In the genomic region with DNA sequence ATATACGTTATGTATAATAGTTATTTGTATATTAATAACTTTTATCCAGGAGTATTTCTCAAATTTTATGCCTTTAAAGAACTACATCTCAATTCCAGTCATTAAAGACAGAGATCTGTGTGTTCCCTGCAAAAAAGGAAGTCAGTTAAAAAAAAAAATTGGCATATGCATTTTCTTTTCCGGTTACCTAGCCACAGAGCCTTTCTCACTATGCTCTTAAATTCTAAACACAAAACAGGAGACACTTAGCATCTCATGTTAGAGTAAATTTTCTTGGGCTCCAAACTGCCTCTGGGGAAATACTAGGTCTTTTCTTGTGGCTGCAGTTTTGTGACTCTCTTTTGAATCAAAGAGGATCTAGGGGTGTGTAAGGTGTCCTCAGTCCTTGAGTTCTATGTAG, we compare ENCODE assay signal across 19 cellular contexts.
"Had no signal": no experiment of that assay in that cellular context is flagged by ENCODE, and none has a peak within 500 bp of the region (broad histone marks: within the 10 kb centered on the region; RNA-seq: fewer than 3 reads in every experiment).

No MANE protein-coding gene starts in this region.

- DNase-seq: activated CD4-positive, alpha-beta T cell treated with anti-CD3 and anti-CD28 coated beads, Interleukin-2, amount 10 ng/mL, durations not matched to agents 24 days and 14 days; activated CD8-positive, alpha-beta T cell treated with anti-CD3 and anti-CD28 coated beads, Interleukin-2, amount 10 ng/mL, durations not matched to agents 7 days and 5 days; activated gamma-delta T cell; aorta; effector CD4-positive, alpha-beta T cell; heart right ventricle; lower lobe of right lung; naive thymus-derived CD4-positive, alpha-beta T cell; occipital lobe; posterior cingulate gyrus; right lobe of liver; stimulated activated CD4-positive, alpha-beta T cell treated with anti-CD3 and anti-CD28 coated beads, Interleukin-1b, Interleukin-23, amount 100 ng/mL, for 48 hours; stomach; trophoblast cell had no signal

- H3K27me3 ChIP-seq: heart right ventricle, right lobe of liver, stomach, suprapubic skin, vagina had no signal

- H3K27ac ChIP-seq: heart right ventricle, lower lobe of right lung, right lobe of liver, skin epidermis, stomach, suprapubic skin, vagina, VCaP had no signal

- H3K9me3 ChIP-seq: lower lobe of right lung, right lobe of liver, suprapubic skin, vagina had no signal

- H3K4me1 ChIP-seq: heart right ventricle, lower lobe of right lung, right lobe of liver, stomach, suprapubic skin, vagina had no signal

- ATAC-seq: activated CD4-positive, CD25-positive, alpha-beta regulatory T cell treated with anti-CD3 and anti-CD28 coated beads, Interleukin-2, amount 50 U/mL, for 24 hours; activated CD8-positive, alpha-beta T cell treated with anti-CD3 and anti-CD28 coated beads, Interleukin-2, amount 10 ng/mL, durations not matched to agents 7 days and 5 days; heart right ventricle; lower lobe of right lung; naive thymus-derived CD4-positive, alpha-beta T cell; right lobe of liver had no signal

- H3K36me3 ChIP-seq: heart right ventricle, lower lobe of right lung, right lobe of liver, stomach, suprapubic skin, vagina had no signal

- H3K4me3 ChIP-seq: heart right ventricle, lower lobe of right lung, right lobe of liver, skin epidermis, stomach, suprapubic skin, vagina had no signal
